Comparison of ENCODE assay signal across 8 cellular contexts in the genomic region with DNA sequence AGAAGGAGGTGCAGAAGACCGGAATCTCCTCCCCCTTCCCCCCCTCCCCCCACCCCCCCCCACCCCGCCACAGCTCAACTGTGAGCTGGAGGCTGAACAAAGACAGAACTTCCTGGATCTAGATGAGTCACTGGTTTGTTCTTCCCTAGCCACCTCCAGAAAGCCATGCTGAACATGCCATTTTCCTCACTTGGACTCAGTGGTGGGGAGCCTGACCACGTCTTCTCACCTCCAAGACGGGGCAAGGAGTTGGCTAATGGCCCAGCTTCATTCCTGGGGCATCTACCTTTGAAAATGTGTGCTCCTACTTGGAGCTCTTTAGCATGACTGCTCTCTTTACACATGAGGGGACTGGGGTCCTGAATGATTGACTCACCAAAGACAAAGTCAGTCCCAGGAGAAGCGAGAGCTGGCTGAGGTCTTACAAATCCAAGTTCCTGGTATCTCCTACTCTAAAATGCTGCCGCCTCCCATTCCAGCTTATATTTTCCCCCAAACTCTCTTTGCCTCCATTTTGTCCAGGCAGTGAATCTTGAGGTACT. TPM values are rescaled to one million over a fixed set of nuclear protein-coding genes. Genes with fewer than 3 reads are reported as not detected.
DNase-seq lines count a peak whose midpoint lies in the region; ATAC-seq, FAIRE-seq and TF ChIP-seq lines count a peak whose summit lies in the region.

No MANE protein-coding gene starts in this region.

- no peaks in the 10 kb centered on the region for H3K27me3 ChIP-seq in H1 (replicated peaks in 1 of 4; ENCODE audit: control insufficient read depth in 3 of 4, extremely low read depth in 1 of 4, insufficient read depth in 3 of 4, low read length in 3 of 4)
- H3K27me3 ChIP-seq in osteoblast (ENCODE audit: insufficient read depth, low read length): no peaks in the 10 kb centered on the region
- H3K27me3 ChIP-seq in ovary: no peaks in the 10 kb centered on the region
- H3K27me3 ChIP-seq in CD8-positive, alpha-beta T cell (ENCODE audit: insufficient read depth, low read length): peaks cover 3% of the 10 kb centered on the region

- TF ChIP-seq EP300 in H1 (IDR thresholded peaks at IDR 0.05; ENCODE audit: borderline replicate concordance in 1 of 2, low read depth in 2 of 2, low read length in 2 of 2) (no peak), ovary (IDR thresholded peaks at IDR 0.05) (no peak)

- no peak overlapping the region for H3K56ac ChIP-seq in H1 (replicated peaks; ENCODE audit: insufficient read length, low read depth, low read length)

- H3K79me2 ChIP-seq in H1 (ENCODE audit: control insufficient read depth in 1 of 2, insufficient read depth in 2 of 2, low read length in 2 of 2) (no peaks in the 10 kb centered on the region), osteoblast (ENCODE audit: insufficient read depth, low read length) (no peaks in the 10 kb centered on the region)

- no peak overlapping the region for H3K9ac ChIP-seq in H1 (replicated peaks in 1 of 4; ENCODE audit: extremely low read depth in 1 of 4, low read depth in 3 of 4, low read length in 3 of 4)

- H3K27ac Mint-ChIP-seq in CD8-positive, alpha-beta T cell: no peak overlapping the region

- DNase-seq in GM13977 (ENCODE audit: low spot score): peak; percentile 30
- DNase-seq in NCI-H2196 treated with DMSO at 0.1 percent for 48 hours (lab: John Stamatoyannopoulos, UW; ENCODE audit: unreplicated experiment): peak; percentile 29
- DNase-seq in H1 (ENCODE audit: low read depth in 1 of 2, low spot score in 2 of 2): no peak
- DNase-seq in osteoblast (ENCODE audit: insufficient read length, low spot score, missing footprints): peak; percentile 96
- DNase-seq in stimulated activated CD4-positive, alpha-beta T cell treated with anti-CD3 and anti-CD28 coated beads, Interleukin-4, amount 100 ng/mL, for 1 hour: no peak
- DNase-seq in ovary: no peak
- no peak for DNase-seq in CD8-positive, alpha-beta T cell
- DNase-seq in stimulated activated CD4-positive, alpha-beta T cell treated with anti-CD3 and anti-CD28 coated beads, Interleukin-2, amount 100 ng/mL, for 48 hours: no peak

- H4K5ac ChIP-seq in H1 (ENCODE audit: insufficient read length, low read depth, low read length): peak overlapping the region; percentile 1

- H2BK15ac ChIP-seq in H1 (ENCODE audit: low read length): no peak overlapping the region

- no peaks in the 10 kb centered on the region for H3K9me3 Mint-ChIP-seq in CD8-positive, alpha-beta T cell

- no peak overlapping the region for H4K8ac ChIP-seq in H1 (ENCODE audit: extremely low read depth, insufficient read depth, low read length)

- H3K4me1 ChIP-seq in H1 (replicated peaks in 1 of 4; ENCODE audit: control insufficient read depth in 3 of 4, insufficient read depth in 4 of 4, low read length in 3 of 4) (peaks cover 4 to 12% (median 11%) of the 10 kb centered on the region in 4 experiments; a peak in 5 of 7 replicates), osteoblast (ENCODE audit: insufficient read depth, low read length) (peaks cover 5% of the 10 kb centered on the region), ovary (ENCODE audit: insufficient read depth) (no peaks in the 10 kb centered on the region)
- H3K4me1 ChIP-seq in CD8-positive, alpha-beta T cell (ENCODE audit: insufficient read depth, low read length): no peaks in the 10 kb centered on the region

- peak overlapping the region; percentile 28 for H2BK20ac ChIP-seq in H1 (ENCODE audit: low read length)

- WGBS in H1 (ENCODE audit: extremely low coverage in 1 of 2, insufficient coverage in 1 of 2, insufficient read length in 1 of 2, insufficient replicate concordance in 2 of 2, low coverage in 1 of 2, low lambda C conversion rate in 2 of 2, missing lambda C conversion rate in 1 of 2), 2 experiments: 82% methylated on average over 5 of the region's 6 CpGs; no CpG with 5 or more reads in 1 of the 2 experiments
- WGBS in ovary, 3 donors: 65 to 70% (median 70%) methylated on average over 6 of the region's 6 CpGs

- no peak overlapping the region for H3K23ac ChIP-seq in H1 (ENCODE audit: insufficient read length)

- H3K14ac ChIP-seq in H1 (ENCODE audit: insufficient read length): no peak overlapping the region

- TF ChIP-seq CTCF in GM13977 (IDR thresholded peaks at IDR 0.05; ENCODE audit: extremely low read depth, insufficient read depth, missing control alignments) (no peak), H1 (IDR thresholded peaks at IDR 0.05; ENCODE audit: control extremely low read depth in 1 of 3, insufficient read depth in 1 of 3, low read depth in 1 of 3, low read length in 3 of 3) (no peak), osteoblast (IDR thresholded peaks at IDR 0.05; ENCODE audit: extremely low read depth, low read depth, low read length) (no peak), ovary (IDR thresholded peaks at IDR 0.05) (no peak)
- TF ChIP-seq CTCF in CD8-positive, alpha-beta T cell (IDR thresholded peaks at IDR 0.05): no peak

- POLR2A ChIA-PET in H1 (lab: Charles Lee; ENCODE audit: partially characterized antibody): interaction anchor here (0.6 to 3.3 kb wide), 7 partner anchors 14 to 160 kb away, joined by 3 to 14 read pairs (median 4); a partner anchor contains a TSS
- POLR2A ChIA-PET in CD8-positive, alpha-beta T cell (lab: Charles Lee): no interaction called here

- H3K36me3 Mint-ChIP-seq in CD8-positive, alpha-beta T cell: no peaks in the 10 kb centered on the region

- H4K20me1 ChIP-seq in H1 (replicated peaks in 1 of 2; ENCODE audit: control insufficient read depth in 1 of 2, insufficient read depth in 2 of 2, low read length in 2 of 2): no peaks in the 10 kb centered on the region
- H4K20me1 ChIP-seq in osteoblast (ENCODE audit: insufficient read depth, low read length): no peaks in the 10 kb centered on the region

- in situ Hi-C loops in GM13977 (cut with MboI; ENCODE audit: low pct_unique_long_range_greater_than_20kb, low sequenced_read_pairs, unreplicated experiment): no loop called here

- no peak for TF ChIP-seq RAD21 in H1 (IDR thresholded peaks at IDR 0.05 in 1 of 2, conservative IDR thresholded peaks at IDR 0.05 in 1 of 2; ENCODE audit: low read depth in 2 of 2, low read length in 2 of 2)

- H3K9me3 ChIP-seq in H1 (ENCODE audit: insufficient read depth in 2 of 2, low read depth in 1 of 2, low read length in 1 of 2): no peaks in the 10 kb centered on the region
- no peaks in the 10 kb centered on the region for H3K9me3 ChIP-seq in osteoblast (ENCODE audit: low read depth, low read length)
- no peaks in the 10 kb centered on the region for H3K9me3 ChIP-seq in ovary
- H3K9me3 ChIP-seq in CD8-positive, alpha-beta T cell (ENCODE audit: low read length): no peaks in the 10 kb centered on the region

- TF ChIP-seq POLR2A in H1 (IDR thresholded peaks at IDR 0.05; ENCODE audit: control extremely low read depth in 1 of 2, low read depth in 2 of 2, low read length in 2 of 2): no peak
- no peak for TF ChIP-seq POLR2A in ovary (IDR thresholded peaks at IDR 0.05)

- peak overlapping the region; percentile 39; the same call in 1 of the 2 replicates for H3K18ac ChIP-seq in H1 (ENCODE audit: extremely low read depth, low read length)

- H4K91ac ChIP-seq in H1 (replicated peaks; ENCODE audit: insufficient read length, low read length): peak overlapping the region; percentile 6

- intact Hi-C loops in ovary (cut with DNase I): no loop called here
- intact Hi-C loops in CD8-positive, alpha-beta T cell (cut with DNase I, micrococcal nuclease): no loop called here

- H2AFZ ChIP-seq in H1 (ENCODE audit: low read length) (0 out of 2 replicates have a peak overlapping the region, but pooled peaks have one; percentile 12), osteoblast (ENCODE audit: low read length) (peak overlapping the region; percentile 92)

- H3K4me2 ChIP-seq in H1 (ENCODE audit: insufficient read depth in 1 of 2, low read depth in 2 of 2, low read length in 2 of 2): no peak overlapping the region
- peak overlapping the region; percentile 29 for H3K4me2 ChIP-seq in osteoblast (ENCODE audit: insufficient read depth, low read length)

- H3K27ac ChIP-seq in H1 (ENCODE audit: low read depth, low read length): no peak overlapping the region
- H3K27ac ChIP-seq in osteoblast (ENCODE audit: low read depth, low read length): no peak overlapping the region
- H3K27ac ChIP-seq in ovary: no peak overlapping the region
- no peak overlapping the region for H3K27ac ChIP-seq in CD8-positive, alpha-beta T cell (ENCODE audit: low read depth, low read length)

- H3K4me1 Mint-ChIP-seq in CD8-positive, alpha-beta T cell (ENCODE audit: low read depth): no peaks in the 10 kb centered on the region

- CTCF ChIA-PET in H1 (lab: Charles Lee; ENCODE audit: partially characterized antibody): interaction anchor here (0.5 to 2.2 kb wide), 18 partner anchors 10 to 592 kb away, joined by 3 to 8 read pairs (median 4); no protein-coding TSS in a partner anchor
- CTCF ChIA-PET in CD8-positive, alpha-beta T cell (lab: Charles Lee): interaction anchor here (0.5 kb wide), 1 partner anchor 278 kb away, joined by 3 read pairs; no protein-coding TSS in a partner anchor

- H2AK5ac ChIP-seq in H1 (ENCODE audit: low read depth, low read length): no peak overlapping the region

- no peak for FAIRE-seq in H1 (lab: Jason Lieb, UNC)

- no peak overlapping the region for H3K4me3 Mint-ChIP-seq in CD8-positive, alpha-beta T cell

- ATAC-seq in CD8-positive, alpha-beta T cell: no peak

- peaks cover 8% of the 10 kb centered on the region for H3K27me3 Mint-ChIP-seq in CD8-positive, alpha-beta T cell (ENCODE audit: low read depth)

- H3K4me3 ChIP-seq in H1 (ENCODE audit: extremely low read depth in 1 of 4, insufficient read depth in 2 of 4, low read depth in 3 of 4, low read length in 4 of 4): no peak overlapping the region
- no peak overlapping the region for H3K4me3 ChIP-seq in osteoblast (ENCODE audit: insufficient read depth, low read length)
- H3K4me3 ChIP-seq in ovary: no peak overlapping the region
- H3K4me3 ChIP-seq in CD8-positive, alpha-beta T cell (ENCODE audit: low read depth, low read length): no peak overlapping the region

- H2BK12ac ChIP-seq in H1 (ENCODE audit: low read depth, low read length): peak overlapping the region; percentile 45; the same call in 1 of the 2 replicates

- H2BK5ac ChIP-seq in H1 (ENCODE audit: low read depth, low read length): peak overlapping the region; percentile 38; the same call in 1 of the 2 replicates

- H3K36me3 ChIP-seq in H1 (ENCODE audit: control insufficient read depth in 2 of 4, insufficient read depth in 4 of 4, low read length in 3 of 4) (no peaks in the 10 kb centered on the region), osteoblast (ENCODE audit: insufficient read depth, low read length) (no peaks in the 10 kb centered on the region), ovary (no peaks in the 10 kb centered on the region)
- no peaks in the 10 kb centered on the region for H3K36me3 ChIP-seq in CD8-positive, alpha-beta T cell (ENCODE audit: insufficient read depth, low read length)

- no peak overlapping the region for H2BK120ac ChIP-seq in H1 (replicated peaks; ENCODE audit: low read depth, low read length)

- no peak overlapping the region for H3K4ac ChIP-seq in H1 (replicated peaks; ENCODE audit: insufficient read length, low read depth, low read length)

- no peaks in the 10 kb centered on the region for H3K23me2 ChIP-seq in H1 (ENCODE audit: low read depth, low read length)

- H3K79me1 ChIP-seq in H1 (ENCODE audit: low read depth, low read length): no peaks in the 10 kb centered on the region

RNA-seq across cellular contexts. Expression of a gene that starts 22.6 kb away (rescaled TPM):
- total RNA-seq in H1 (2021; fragmentation: NEBNext Ultra II Directional; extraction: Animal tissue kit (Norgen Biotek cat#: 25700)): 55.2 and 56.6 TPM in 2 replicates
- polyA plus RNA-seq in H1 (2011; rRNA removed) (13.4 and 20.2 TPM in 2 replicates), ovary (1 to 10 TPM; 3.1 to 4.0 TPM)
- polyA plus RNA-seq in H1 (2011; cell fraction: cytosol; rRNA removed): 15.8 TPM
- 21.3 TPM for polyA plus RNA-seq in H1 (2011; cell fraction: nucleus; rRNA removed)
- polyA plus RNA-seq in H1 (2012, experiment 1 of 2): 14.2 to 20.0 TPM (median 15.9 TPM) in 4 replicates
- 4.5 TPM for polyA plus RNA-seq in H1 (2012, experiment 2 of 2)
- 33.6 TPM for polyA plus RNA-seq in H1 (2013, experiment 1 of 2)
- polyA plus RNA-seq in H1 (2013, experiment 2 of 2): 37.1 TPM
- polyA minus RNA-seq in H1 (2011; rRNA and poly(A)+ RNA removed): 30.0 and 33.0 TPM in 2 replicates
- 44.0 TPM for polyA minus RNA-seq in H1 (2011; cell fraction: cytosol; rRNA and poly(A)+ RNA removed)
- polyA minus RNA-seq in H1 (2011; cell fraction: nucleus; rRNA and poly(A)+ RNA removed): 60.7 TPM
- total RNA-seq in osteoblast (10.6 and 12.7 TPM in 2 replicates), ovary (10 to 100 TPM in 3 of 7 donors, 1 to 10 TPM in 4; 3.2 to 13.0 (median 8.6) TPM)
- under 1 TPM; 0.39 to 0.54 TPM for total RNA-seq in CD8-positive, alpha-beta T cell

Comparison
In these comparisons a context has a peak if more than half of its experiments do, and no peak if none do; other contexts are left out.
1. DNase-seq: peak in GM13977 (single experiment), NCI-H2196 treated with DMSO at 0.1 percent for 48 hours (single experiment) and osteoblast (single experiment); none in H1 (0 of 2), stimulated activated CD4-positive, alpha-beta T cell treated with anti-CD3 and anti-CD28 coated beads, Interleukin-4, amount 100 ng/mL, for 1 hour (single experiment), ovary (0 of 5), CD8-positive, alpha-beta T cell (0 of 7) and stimulated activated CD4-positive, alpha-beta T cell treated with anti-CD3 and anti-CD28 coated beads, Interleukin-2, amount 100 ng/mL, for 48 hours (0 of 2).